In the genomic region with DNA sequence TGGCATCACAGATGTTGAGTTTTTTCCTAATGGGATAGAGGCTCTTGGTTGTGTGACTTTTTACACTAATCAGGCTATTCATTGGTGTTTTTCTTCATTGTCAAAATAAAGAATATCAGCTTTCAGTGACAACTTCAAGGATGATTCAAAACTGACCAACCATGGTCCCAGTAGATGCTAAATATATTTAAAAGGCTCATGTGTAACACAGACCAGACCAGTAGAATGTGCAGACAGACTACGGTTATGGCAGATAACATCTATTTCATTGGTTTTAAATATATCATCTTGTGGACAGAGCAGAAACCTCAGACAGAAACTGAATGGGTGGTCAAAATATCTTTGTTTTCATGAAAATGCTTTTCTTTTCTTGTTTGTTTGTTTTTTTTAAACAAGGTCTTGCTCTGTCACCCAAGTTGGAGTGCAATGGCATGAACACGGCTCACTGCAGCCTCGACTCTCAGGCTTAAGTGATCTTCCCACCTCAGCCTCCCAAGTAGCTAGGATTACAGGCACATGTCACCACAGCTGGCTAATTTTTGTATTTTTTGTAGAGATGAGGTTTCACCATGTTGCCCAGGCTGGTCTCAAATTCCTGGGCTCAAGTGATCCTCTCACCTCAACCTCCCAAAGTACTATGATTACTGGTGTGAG, we compare ENCODE assay signal across 22 cellular contexts.
"Had no signal": no experiment of that assay in that cellular context is flagged by ENCODE, and none has a peak within 500 bp of the region (broad histone marks: within the 10 kb centered on the region; RNA-seq: fewer than 3 reads in every experiment).

No MANE protein-coding gene starts in this region.

- H3K4me2 ChIP-seq: PC-9 had no signal

- H3K4me1 ChIP-seq: adrenal gland, breast epithelium had no signal

- H3K27ac ChIP-seq: adrenal gland, breast epithelium, PC-9, SK-N-MC had no signal

- ATAC-seq: activated CD4-positive, CD25-positive, alpha-beta regulatory T cell treated with anti-CD3 and anti-CD28 coated beads, Interleukin-2, amount 50 U/mL, for 24 hours; activated CD8-positive, alpha-beta T cell treated with anti-CD3 and anti-CD28 coated beads for 36 hours; activated T-cell treated with anti-CD3 and anti-CD28 coated beads, Interleukin-2, amount 50 U/mL, for 72 hours had no signal

- DNase-seq: activated CD4-positive, alpha-beta T cell treated with anti-CD3 and anti-CD28 coated beads for 4 hours; activated CD8-positive, alpha-beta memory T cell treated with anti-CD3 and anti-CD28 coated beads, Interleukin-2, amount 50 U/mL, for 4 hours; activated CD8-positive, alpha-beta T cell treated with anti-CD3 and anti-CD28 coated beads for 36 hours; activated gamma-delta T cell treated with Interleukin-2 at 50 U/mL for 16 hours; activated naive CD4-positive, alpha-beta T cell treated with anti-CD3 and anti-CD28 coated beads, Interleukin-2, amount 50 U/mL, for 16 hours; activated naive CD8-positive, alpha-beta T cell treated with anti-CD3 and anti-CD28 coated beads, Interleukin-2, amount 10 ng/mL, durations not matched to agents 7 days and 5 days; activated T-cell treated with anti-CD3 and anti-CD28 coated beads, Interleukin-2, amount 50 U/mL, for 72 hours; adrenal gland; anterior cingulate cortex; caudate nucleus; NCI-H1105 treated with DMSO at 0.1 percent for 48 hours; NCI-H1436 treated with DMSO at 0.1 percent for 48 hours; NCI-H187; NCI-H2081; NCI-H510A treated with DMSO at 0.1 percent for 48 hours; NCI-H69; PC-9; SHP77 treated with DMSO at 0.1 percent for 48 hours; SW 1271 had no signal

- H2AFZ ChIP-seq: PC-9 had no signal

- H3K36me3 ChIP-seq: adrenal gland, breast epithelium had no signal

- H3K9me3 ChIP-seq: adrenal gland, breast epithelium had no signal

- H3K4me3 ChIP-seq: adrenal gland, breast epithelium, PC-9, SK-N-MC had no signal

- H3K27me3 ChIP-seq: adrenal gland, breast epithelium had no signal
